Comparison of ENCODE assay signal across 9 cellular contexts in the genomic region with DNA sequence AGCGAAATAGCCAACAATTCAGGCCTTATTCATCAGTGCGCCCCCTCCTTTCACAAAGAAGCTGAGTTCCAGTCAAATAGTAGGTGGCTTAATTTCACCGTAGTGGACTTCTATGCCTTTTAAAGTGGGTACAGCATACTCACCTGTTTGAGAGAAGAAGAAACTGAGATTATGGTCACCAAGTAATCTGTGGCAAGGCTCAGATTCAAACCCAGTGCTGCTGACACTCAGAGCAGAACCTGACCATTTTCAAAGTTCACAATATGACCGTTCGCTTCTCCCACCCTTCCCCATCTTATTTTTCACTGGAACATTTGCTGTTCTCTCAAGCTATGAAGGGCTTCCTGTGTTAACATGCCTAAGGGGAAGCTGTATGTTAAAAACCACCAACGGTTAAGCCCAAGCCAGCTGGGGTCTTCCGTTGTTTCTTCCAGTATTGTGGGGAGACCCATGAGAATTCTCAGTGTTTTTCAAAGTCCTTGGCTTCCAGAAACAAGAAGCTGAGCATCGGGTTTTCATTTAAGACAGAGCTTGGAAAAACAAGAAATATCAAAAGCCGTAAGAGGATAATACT. TPM values are rescaled to one million over a fixed set of nuclear protein-coding genes. Genes with fewer than 3 reads are reported as not detected.
DNase-seq lines count a peak whose midpoint lies in the region; ATAC-seq and TF ChIP-seq lines count a peak whose summit lies in the region.
"Had no signal": no experiment of that assay in that cellular context is flagged by ENCODE, and none has a peak within 500 bp of the region (broad histone marks: within the 10 kb centered on the region; RNA-seq: fewer than 3 reads in every experiment).

No MANE protein-coding gene starts in this region.

- intact Hi-C loops in CD4-positive, alpha-beta T cell (cut with DNase I, micrococcal nuclease) = no loop called here

- H3K9me3 ChIP-seq in CD4-positive, alpha-beta T cell (ENCODE audit: control insufficient read depth, low read length) = no peaks in the 10 kb centered on the region

- H3K27ac Mint-ChIP-seq in CD4-positive, alpha-beta T cell = peak overlapping the region; percentile 74
- peak overlapping the region; percentile 98 for H3K27ac Mint-ChIP-seq in activated naive CD8-positive, alpha-beta T cell

- peaks cover 5% of the 10 kb centered on the region for H3K36me3 Mint-ChIP-seq in CD4-positive, alpha-beta T cell (ENCODE audit: low read depth)
- peaks cover 10% of the 10 kb centered on the region for H3K36me3 Mint-ChIP-seq in activated naive CD8-positive, alpha-beta T cell

- no peak for DNase-seq in CD4-positive, alpha-beta T cell
- DNase-seq in SKM-1 (lab: John Stamatoyannopoulos, UW; ENCODE audit: unreplicated experiment) = no peak
- DNase-seq in globus pallidus (ENCODE audit: low spot score) = no peak
- DNase-seq in amygdala (lab: John Stamatoyannopoulos, UW) = no peak
- DNase-seq in activated effector memory CD4-positive, alpha-beta T cell treated with anti-CD3 and anti-CD28 coated beads, Interleukin-2, amount 50 U/mL, for 16 hours = no peak
- DNase-seq: small intestine had no signal

- H3K9me3 Mint-ChIP-seq in CD4-positive, alpha-beta T cell = no peaks in the 10 kb centered on the region
- H3K9me3 Mint-ChIP-seq in activated naive CD8-positive, alpha-beta T cell (ENCODE audit: low read depth) = no peaks in the 10 kb centered on the region

- no peaks in the 10 kb centered on the region for H3K27me3 Mint-ChIP-seq in CD4-positive, alpha-beta T cell
- no peaks in the 10 kb centered on the region for H3K27me3 Mint-ChIP-seq in activated naive CD8-positive, alpha-beta T cell

- H3K4me1 Mint-ChIP-seq in CD4-positive, alpha-beta T cell (ENCODE audit: low read depth) = peaks cover 30% of the 10 kb centered on the region
- H3K4me1 Mint-ChIP-seq in activated naive CD8-positive, alpha-beta T cell (ENCODE audit: low read depth) = peaks cover 46% of the 10 kb centered on the region

- no peak overlapping the region for H3K4me3 Mint-ChIP-seq in CD4-positive, alpha-beta T cell
- H3K4me3 Mint-ChIP-seq in activated naive CD8-positive, alpha-beta T cell = peak overlapping the region; percentile 65

- CTCF ChIA-PET in CD4-positive, alpha-beta T cell (lab: Charles Lee) = interaction anchor here (1.0 to 1.6 kb wide), 2 partner anchors 116 to 119 kb away, joined by 3 to 4 read pairs; a partner anchor contains a TSS

- TF ChIP-seq CTCF in CD4-positive, alpha-beta T cell (IDR thresholded peaks at IDR 0.05) = no peak

- ATAC-seq in CD4-positive, alpha-beta T cell (ENCODE audit: poor library complexity) = no peak
- ATAC-seq in GM19438 (IDR thresholded peaks at IDR 0.05; ENCODE audit: low read depth, unreplicated experiment) (peak; percentile 9), HG03439 (IDR thresholded peaks at IDR 0.05; ENCODE audit: unreplicated experiment) (peak; percentile 7)

- peak overlapping the region; percentile 22 for H3K27ac ChIP-seq in CD4-positive, alpha-beta T cell (ENCODE audit: low read depth, low read length)

- no peaks in the 10 kb centered on the region for H3K27me3 ChIP-seq in CD4-positive, alpha-beta T cell (ENCODE audit: control insufficient read depth, insufficient read depth, low read length)

- POLR2A ChIA-PET in CD4-positive, alpha-beta T cell (lab: Charles Lee) = interaction anchor here (0.9 to 4.4 kb wide), 4 partner anchors 47 to 124 kb away, joined by 3 to 27 read pairs (median 4); a partner anchor contains a TSS

RNA-seq across cellular contexts. Expression of a gene that starts 6.1 kb away (rescaled TPM):
- total RNA-seq in CD4-positive, alpha-beta T cell = 10 to 100 TPM; 80.8 TPM
